In the genomic region with DNA sequence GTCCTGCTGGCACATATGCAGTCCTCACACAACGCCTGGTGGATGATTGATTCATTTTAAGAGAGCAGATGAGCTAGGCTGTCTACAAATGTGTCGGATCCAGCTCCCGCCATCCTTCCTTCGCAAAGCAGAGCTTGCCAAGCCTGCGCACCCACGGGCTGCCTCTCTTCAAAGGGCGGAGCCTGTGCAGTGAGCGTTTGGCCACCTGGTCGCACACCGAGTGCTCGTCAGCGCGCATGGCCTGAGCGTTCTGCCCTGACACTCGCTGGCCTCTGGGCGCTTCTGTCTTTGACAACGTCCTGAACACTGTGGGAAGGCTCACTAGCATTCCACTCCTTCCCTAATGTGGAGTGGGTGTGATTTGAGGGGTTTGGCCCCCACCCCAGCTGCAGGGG, we compare ENCODE assay signal across 10 cellular contexts. TPM values are rescaled to one million over a fixed set of nuclear protein-coding genes. Genes with fewer than 3 reads are reported as not detected.
A peak's percentile ranks its signal among the peaks of the same experiment; 100 is the strongest.
DNase-seq lines count a peak whose midpoint lies in the region; ATAC-seq and TF ChIP-seq lines count a peak whose summit lies in the region.
"Had no signal": no experiment of that assay in that cellular context is flagged by ENCODE, and none has a peak within 500 bp of the region (broad histone marks: within the 10 kb centered on the region; RNA-seq: fewer than 3 reads in every experiment).

No MANE protein-coding gene starts in this region.

- DNase-seq in NCI-H82 (lab: John Stamatoyannopoulos, UW) (peak; percentile 47), NCI-H82 treated with DMSO at 0.1 percent for 48 hours (lab: John Stamatoyannopoulos, UW; ENCODE audit: unreplicated experiment) (no peak), foreskin keratinocyte (peak in 1 of 2 donors; percentile 19), sciatic nerve (ENCODE audit: low spot score) (no peak), hepatic stellate cell (ENCODE audit: low spot score) (no peak), SJCRH30 (no peak)
- DNase-seq in activated CD4-positive, alpha-beta memory T cell treated with anti-CD3 and anti-CD28 coated beads for 36 hours = peak; percentile 28

- no peak overlapping the region for H3K27ac Mint-ChIP-seq in activated CD4-positive, alpha-beta memory T cell treated with anti-CD3 and anti-CD28 coated beads for 36 hours

- CTCF ChIA-PET in activated CD4-positive, alpha-beta memory T cell treated with anti-CD3 and anti-CD28 coated beads for 36 hours (lab: Charles Lee) = interaction anchor here (0.7 to 3.1 kb wide), 10 partner anchors 8 to 1174 kb away, joined by 3 to 21 read pairs (median 4); no protein-coding TSS in a partner anchor

- no peak for TF ChIP-seq CTCF in foreskin keratinocyte (conservative IDR thresholded peaks at IDR 0.05)

- no peaks in the 10 kb centered on the region for H3K9me3 Mint-ChIP-seq in activated CD4-positive, alpha-beta memory T cell treated with anti-CD3 and anti-CD28 coated beads for 36 hours

- H3K27ac ChIP-seq in foreskin keratinocyte (no peak overlapping the region), SJCRH30 (no peak overlapping the region)

- no peaks in the 10 kb centered on the region for H3K4me1 ChIP-seq in foreskin keratinocyte
- H3K4me1 ChIP-seq in SJCRH30 = no peaks in the 10 kb centered on the region

- peak overlapping the region; percentile 81 for H3K4me3 Mint-ChIP-seq in activated CD4-positive, alpha-beta memory T cell treated with anti-CD3 and anti-CD28 coated beads for 36 hours

- H3K36me3 ChIP-seq in SJCRH30 = no peaks in the 10 kb centered on the region

- no peak overlapping the region for H3K4me3 ChIP-seq in SJCRH30

- H3K9me3 ChIP-seq in SJCRH30 (replicated peaks) = no peaks in the 10 kb centered on the region

- intact Hi-C loops in activated CD4-positive, alpha-beta memory T cell treated with anti-CD3 and anti-CD28 coated beads for 36 hours (cut with micrococcal nuclease) = loop anchor here (2.0 to 10.0 kb wide), 2 partner anchors 479 to 1193 kb away; partner anchors contain the start of gene CXCL12
- intact Hi-C loops in sciatic nerve (cut with DNase I) = loop anchor here (5.0 kb wide), 1 partner anchor 1192 kb away; no protein-coding TSS in a partner anchor

- H3K27me3 Mint-ChIP-seq in activated CD4-positive, alpha-beta memory T cell treated with anti-CD3 and anti-CD28 coated beads for 36 hours = peaks cover 35% of the 10 kb centered on the region

- H3K4me1 Mint-ChIP-seq in activated CD4-positive, alpha-beta memory T cell treated with anti-CD3 and anti-CD28 coated beads for 36 hours (ENCODE audit: low read depth) = peaks cover 7% of the 10 kb centered on the region

- no peaks in the 10 kb centered on the region for H3K36me3 Mint-ChIP-seq in activated CD4-positive, alpha-beta memory T cell treated with anti-CD3 and anti-CD28 coated beads for 36 hours

- POLR2A ChIA-PET in activated CD4-positive, alpha-beta memory T cell treated with anti-CD3 and anti-CD28 coated beads for 36 hours (lab: Charles Lee) = no interaction called here

- ATAC-seq in foreskin keratinocyte (peak; percentile 32), sciatic nerve (peak; percentile 60), GM18519 (IDR thresholded peaks at IDR 0.05; ENCODE audit: low FRiP score, unreplicated experiment) (no peak)

- peaks cover 21% of the 10 kb centered on the region for H3K27me3 ChIP-seq in foreskin keratinocyte
- H3K27me3 ChIP-seq in SJCRH30 = no peaks in the 10 kb centered on the region

RNA-seq across cellular contexts. Expression of gene TMEM72, which starts 47.1 kb away (rescaled TPM):
- not detected for total RNA-seq in activated CD4-positive, alpha-beta memory T cell treated with anti-CD3 and anti-CD28 coated beads for 36 hours
- total RNA-seq in foreskin keratinocyte (not detected in 2 replicates), sciatic nerve (not detected)
- not detected in 2 replicates for polyA plus RNA-seq in foreskin keratinocyte
- total RNA-seq in SJCRH30 (2014; rRNA removed; shearing (Covaris generic)) = 0.02 TPM in 1 of 2 replicates, not detected in the other
- total RNA-seq: pulmonary artery endothelial cell; T-helper 1 cell treated with Interleukin-12 subunit alpha and Interleukin-12 subunit beta and Interleukin-4 antibody, amounts not matched to agents 30 ng/mL and 1 ng/mL, for 36 hours had no signal

Comparison
In these comparisons a context has a peak if more than half of its experiments do, and no peak if none do; other contexts are left out.
1. DNase-seq: peak in NCI-H82 (single experiment) and activated CD4-positive, alpha-beta memory T cell treated with anti-CD3 and anti-CD28 coated beads for 36 hours (single experiment); none in NCI-H82 treated with DMSO at 0.1 percent for 48 hours (single experiment), sciatic nerve (single experiment), hepatic stellate cell (single experiment) and SJCRH30 (0 of 2).